In the genomic region with DNA sequence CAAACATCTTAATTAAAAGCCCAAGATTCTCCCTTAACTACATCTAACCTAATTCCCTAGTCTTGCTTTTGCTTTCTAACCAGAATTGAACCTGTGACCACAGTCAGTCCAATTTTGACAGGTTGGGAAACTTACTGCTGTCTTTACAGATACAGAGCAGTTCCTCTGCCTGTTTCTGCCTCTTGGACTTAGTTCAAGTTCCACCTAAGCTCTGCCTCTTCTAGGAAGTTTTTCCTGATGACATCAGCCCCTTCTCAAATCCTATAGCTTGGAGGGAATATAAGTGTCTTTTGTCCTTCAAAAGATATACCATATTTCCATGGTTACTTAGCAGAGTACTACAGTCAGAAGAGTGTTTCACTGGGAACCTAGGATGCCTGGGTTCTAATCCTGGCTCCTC, we compare ENCODE assay signal across 21 cellular contexts. TPM values are rescaled to one million over a fixed set of nuclear protein-coding genes. Genes with fewer than 3 reads are reported as not detected.
A peak's percentile ranks its signal among the peaks of the same experiment; 100 is the strongest.
DNase-seq lines count a peak whose midpoint lies in the region; ATAC-seq, FAIRE-seq and TF ChIP-seq lines count a peak whose summit lies in the region.
"Had no signal": no experiment of that assay in that cellular context is flagged by ENCODE, and none has a peak within 500 bp of the region (broad histone marks: within the 10 kb centered on the region; RNA-seq: fewer than 3 reads in every experiment).

No MANE protein-coding gene starts in this region.

- no peaks in the 10 kb centered on the region for H3K9me2 ChIP-seq in GM23338 (ENCODE audit: insufficient read depth)

- H2BK20ac ChIP-seq in H1 (ENCODE audit: low read length) = no peak overlapping the region

- no peaks in the 10 kb centered on the region; the same call in 1 of the 2 replicates for H3K23me2 ChIP-seq in H1 (ENCODE audit: low read depth, low read length)

- no peak overlapping the region for H2BK15ac ChIP-seq in H1 (ENCODE audit: low read length)

- ATAC-seq in GM23338 (no peak), GM21737 (IDR thresholded peaks at IDR 0.05; ENCODE audit: unreplicated experiment) (no peak)

- H3K4me3 Mint-ChIP-seq in GM23338 = no peak overlapping the region
- H3K4me3 Mint-ChIP-seq in nephron = peak overlapping the region in 1 of 3 experiments; percentile 31
- H3K4me3 Mint-ChIP-seq: CD4-positive, alpha-beta memory T cell; H9; HFFc6 had no signal

- H3K9ac ChIP-seq in H1 (replicated peaks in 1 of 4; ENCODE audit: extremely low read depth in 1 of 4, low read depth in 3 of 4, low read length in 3 of 4) (no peak overlapping the region), smooth muscle cell (ENCODE audit: low read depth) (no peak overlapping the region)

- H3K36me3 Mint-ChIP-seq in GM23338 (ENCODE audit: low read depth) (no peaks in the 10 kb centered on the region), nephron (ENCODE audit: low read depth) (no peaks in the 10 kb centered on the region)
- H3K36me3 Mint-ChIP-seq: CD4-positive, alpha-beta memory T cell had no signal

- H4K20me1 ChIP-seq in GM23338 (replicated peaks; ENCODE audit: insufficient read depth) (peaks cover 12% of the 10 kb centered on the region; the same call in 1 of the 2 replicates), H1 (replicated peaks in 1 of 2; ENCODE audit: control insufficient read depth in 1 of 2, insufficient read depth in 2 of 2, low read length in 2 of 2) (no peaks in the 10 kb centered on the region), smooth muscle cell (ENCODE audit: low read depth) (no peaks in the 10 kb centered on the region)

- H4K91ac ChIP-seq in H1 (replicated peaks; ENCODE audit: insufficient read length, low read length) = no peak overlapping the region

- H3K9me3 Mint-ChIP-seq in GM23338 (no peaks in the 10 kb centered on the region), nephron (no peaks in the 10 kb centered on the region)
- H3K9me3 Mint-ChIP-seq: H9 had no signal

- H3K27ac Mint-ChIP-seq in GM23338 (no peak overlapping the region), nephron (peak overlapping the region; percentile 30 to 91 (median 33))
- H3K27ac Mint-ChIP-seq: H9, HFFc6 had no signal

- FAIRE-seq in H1 (lab: Jason Lieb, UNC) = no peak
- FAIRE-seq: GM12891, GM18507 had no signal

- CTCF ChIA-PET in H1 (lab: Charles Lee; ENCODE audit: partially characterized antibody) = interaction anchor here (0.9 to 1.6 kb wide), 2 partner anchors 13 to 28 kb away, joined by 3 to 5 read pairs; no protein-coding TSS in a partner anchor

- H3K27ac ChIP-seq in GM23338 (ENCODE audit: low read depth) (no peak overlapping the region), SJCRH30 (peak overlapping the region; percentile 32), H1 (ENCODE audit: low read depth, low read length) (no peak overlapping the region), smooth muscle cell (ENCODE audit: low read depth) (no peak overlapping the region)

- H3K56ac ChIP-seq in H1 (replicated peaks; ENCODE audit: insufficient read length, low read depth, low read length) = no peak overlapping the region

- H3K27me3 ChIP-seq in GM23338 (ENCODE audit: insufficient read depth) (no peaks in the 10 kb centered on the region), SJCRH30 (no peaks in the 10 kb centered on the region), H1 (replicated peaks in 1 of 4; ENCODE audit: control insufficient read depth in 3 of 4, extremely low read depth in 1 of 4, insufficient read depth in 3 of 4, low read length in 3 of 4) (no peaks in the 10 kb centered on the region), smooth muscle cell (ENCODE audit: low read depth) (no peaks in the 10 kb centered on the region)

- H2BK5ac ChIP-seq in H1 (ENCODE audit: low read depth, low read length) = no peak overlapping the region

- no peak overlapping the region for H3K14ac ChIP-seq in H1 (ENCODE audit: insufficient read length)

- H3K4me1 ChIP-seq in GM23338 (ENCODE audit: insufficient read depth) = peaks cover 66% of the 10 kb centered on the region
- H3K4me1 ChIP-seq in SJCRH30 = peaks cover 20% of the 10 kb centered on the region
- H3K4me1 ChIP-seq in H1 (replicated peaks in 1 of 4; ENCODE audit: control insufficient read depth in 3 of 4, insufficient read depth in 4 of 4, low read length in 3 of 4) = peaks cover 6 to 28% (median 15%) of the 10 kb centered on the region in 4 experiments
- H3K4me1 ChIP-seq in smooth muscle cell (ENCODE audit: low read depth) = peaks cover 12% of the 10 kb centered on the region

- no peak for TF ChIP-seq CTCF in GM23338 (conservative IDR thresholded peaks at IDR 0.05; ENCODE audit: low read depth in 2 of 2)
- no peak for TF ChIP-seq CTCF in H1 (IDR thresholded peaks at IDR 0.05; ENCODE audit: control extremely low read depth in 1 of 3, insufficient read depth in 1 of 3, low read depth in 1 of 3, low read length in 3 of 3)
- TF ChIP-seq CTCF in nephron (IDR thresholded peaks at IDR 0.05; ENCODE audit: unreplicated experiment in 3 of 3) = no peak
- no peak for TF ChIP-seq CTCF in smooth muscle cell (IDR thresholded peaks at IDR 0.05; ENCODE audit: borderline replicate concordance, insufficient read depth, poor library complexity, severe bottlenecking)

- TF ChIP-seq POLR2A in H1 (IDR thresholded peaks at IDR 0.05; ENCODE audit: control extremely low read depth in 1 of 2, low read depth in 2 of 2, low read length in 2 of 2) = no peak

- H3K9me3 ChIP-seq in SJCRH30 (replicated peaks) (no peaks in the 10 kb centered on the region), H1 (ENCODE audit: insufficient read depth in 2 of 2, low read depth in 1 of 2, low read length in 1 of 2) (no peaks in the 10 kb centered on the region), smooth muscle cell (replicated peaks; ENCODE audit: low read depth) (no peaks in the 10 kb centered on the region)

- no peak for DNase-seq in GM23338 (ENCODE audit: low spot score)
- DNase-seq in SJCRH30 = peak; percentile 51 to 83
- DNase-seq in H1 (ENCODE audit: low read depth in 1 of 2, low spot score in 2 of 2) = no peak
- DNase-seq in smooth muscle cell (lab: John Stamatoyannopoulos, UW; ENCODE audit: unreplicated experiment) = no peak
- DNase-seq: Calu3; CD4-positive, alpha-beta memory T cell; COR-L47; DMS153; DMS79 treated with DMSO at 0.1 percent for 48 hours; GF-D8; H9; HFFc6 had no signal

- POLR2A ChIA-PET in H1 (lab: Charles Lee; ENCODE audit: partially characterized antibody) = no interaction called here

- H2BK120ac ChIP-seq in H1 (replicated peaks; ENCODE audit: low read depth, low read length) = no peak overlapping the region

- H3K36me3 ChIP-seq in GM23338 (ENCODE audit: insufficient read depth) (no peaks in the 10 kb centered on the region), SJCRH30 (no peaks in the 10 kb centered on the region), H1 (ENCODE audit: control insufficient read depth in 2 of 4, insufficient read depth in 4 of 4, low read length in 3 of 4) (no peaks in the 10 kb centered on the region), smooth muscle cell (ENCODE audit: low read depth) (no peaks in the 10 kb centered on the region)

- H2AK5ac ChIP-seq in H1 (ENCODE audit: low read depth, low read length) = no peak overlapping the region

- peak overlapping the region; percentile 39; the same call in 1 of the 2 replicates for H2BK12ac ChIP-seq in H1 (ENCODE audit: low read depth, low read length)

- no peak overlapping the region for H4K8ac ChIP-seq in H1 (ENCODE audit: extremely low read depth, insufficient read depth, low read length)

- no peak for TF ChIP-seq EP300 in H1 (IDR thresholded peaks at IDR 0.05; ENCODE audit: borderline replicate concordance in 1 of 2, low read depth in 2 of 2, low read length in 2 of 2)

- peaks cover 46% of the 10 kb centered on the region for H3K79me2 ChIP-seq in GM23338 (replicated peaks; ENCODE audit: insufficient read depth)
- peaks cover 0 to 26% of the 10 kb centered on the region in 2 experiments; a peak in 1 of 4 replicates for H3K79me2 ChIP-seq in H1 (ENCODE audit: control insufficient read depth in 1 of 2, insufficient read depth in 2 of 2, low read length in 2 of 2)
- H3K79me2 ChIP-seq in smooth muscle cell (ENCODE audit: low read depth) = no peaks in the 10 kb centered on the region

- H2AFZ ChIP-seq in GM23338 (no peak overlapping the region), H1 (ENCODE audit: low read length) (no peak overlapping the region), smooth muscle cell (ENCODE audit: low read depth) (no peak overlapping the region)

- H3K27me3 Mint-ChIP-seq in GM23338 (ENCODE audit: insufficient read depth, low read depth, poor library complexity) (peaks cover 5% of the 10 kb centered on the region), nephron (ENCODE audit: low read depth) (no peaks in the 10 kb centered on the region)
- H3K27me3 Mint-ChIP-seq: CD4-positive, alpha-beta memory T cell had no signal

- H3K4me1 Mint-ChIP-seq in GM23338 (peaks cover 61% of the 10 kb centered on the region), nephron (peaks cover 43% of the 10 kb centered on the region)
- H3K4me1 Mint-ChIP-seq: CD4-positive, alpha-beta memory T cell had no signal

- H3K23ac ChIP-seq in H1 (ENCODE audit: insufficient read length) = no peak overlapping the region

- TF ChIP-seq RAD21 in H1 (IDR thresholded peaks at IDR 0.05 in 1 of 2, conservative IDR thresholded peaks at IDR 0.05 in 1 of 2; ENCODE audit: low read depth in 2 of 2, low read length in 2 of 2) = no peak

- H4K5ac ChIP-seq in H1 (ENCODE audit: insufficient read length, low read depth, low read length) = no peak overlapping the region

- H3K4me3 ChIP-seq in GM23338 (no peak overlapping the region), SJCRH30 (no peak overlapping the region), H1 (ENCODE audit: extremely low read depth in 1 of 4, insufficient read depth in 2 of 4, low read depth in 3 of 4, low read length in 4 of 4) (no peak overlapping the region), smooth muscle cell (no peak overlapping the region)

- H3K79me1 ChIP-seq in H1 (ENCODE audit: low read depth, low read length) = no peaks in the 10 kb centered on the region; the same call in 1 of the 2 replicates

- H3K4me2 ChIP-seq in GM23338 (peak overlapping the region; percentile 48; the same call in 1 of the 2 replicates), H1 (ENCODE audit: insufficient read depth in 1 of 2, low read depth in 2 of 2, low read length in 2 of 2) (no peak overlapping the region), smooth muscle cell (no peak overlapping the region)

- H3F3A ChIP-seq in GM23338 (replicated peaks; ENCODE audit: low read depth) = 0 out of 2 replicates have a peak, but pooled peaks cover 4% of the 10 kb centered on the region
- H3F3A ChIP-seq in smooth muscle cell (ENCODE audit: low read depth) = no peaks in the 10 kb centered on the region

- H3K18ac ChIP-seq in H1 (ENCODE audit: extremely low read depth, low read length) = no peak overlapping the region

- no peak overlapping the region for H3K4ac ChIP-seq in H1 (replicated peaks; ENCODE audit: insufficient read length, low read depth, low read length)

RNA-seq across cellular contexts. Expression of a gene that starts 31.7 kb away (rescaled TPM):
- 26.8 and 33.5 TPM in 2 replicates for total RNA-seq in GM23338 (2014; rRNA removed; shearing (Covaris generic))
- 11.8 and 13.4 TPM in 2 replicates for polyA plus RNA-seq in GM23338 (2016; fragmentation: Nextera tagmentation; extraction: Ambion mirVana)
- 42.7 and 44.4 TPM in 2 replicates for total RNA-seq in SJCRH30 (2014; rRNA removed; shearing (Covaris generic))
- total RNA-seq in H1 (2021; fragmentation: NEBNext Ultra II Directional; extraction: Animal tissue kit (Norgen Biotek cat#: 25700)) = 20.3 and 20.5 TPM in 2 replicates
- 19.3 and 19.5 TPM in 2 replicates for polyA plus RNA-seq in H1 (2011; rRNA removed)
- 15.0 TPM for polyA plus RNA-seq in H1 (2011; cell fraction: cytosol; rRNA removed)
- polyA plus RNA-seq in H1 (2011; cell fraction: nucleus; rRNA removed) = 22.6 TPM
- 16.9 to 20.4 TPM (median 18.7 TPM) in 4 replicates for polyA plus RNA-seq in H1 (2012, experiment 1 of 2)
- polyA plus RNA-seq in H1 (2012, experiment 2 of 2) = 6.2 TPM
- polyA plus RNA-seq in H1 (2013, experiment 1 of 2) = 24.9 TPM
- 28.3 TPM for polyA plus RNA-seq in H1 (2013, experiment 2 of 2)
- polyA minus RNA-seq in H1 (2011; rRNA and poly(A)+ RNA removed) = 26.5 and 27.0 TPM in 2 replicates
- polyA minus RNA-seq in H1 (2011; cell fraction: cytosol; rRNA and poly(A)+ RNA removed) = 16.6 TPM
- 46.0 TPM for polyA minus RNA-seq in H1 (2011; cell fraction: nucleus; rRNA and poly(A)+ RNA removed)
- 0.45 and 0.54 TPM in 2 replicates for total RNA-seq in smooth muscle cell
- polyA plus RNA-seq in smooth muscle cell = 0.19 TPM in 1 of 2 replicates, not detected in the other
- total RNA-seq: A172; A673; Calu3; CD4-positive, alpha-beta memory T cell; Daoy; G401; H4; HFFc6 had no signal
- polyA plus RNA-seq: CD4-positive, alpha-beta memory T cell had no signal

Comparison
In these comparisons a context has a peak if more than half of its experiments do, and no peak if none do; other contexts are left out.
1. DNase-seq: peak in SJCRH30 (2 of 2); none in GM23338 (single experiment), H1 (0 of 2) and smooth muscle cell (single experiment).
2. RNA of a gene that starts 31.7 kb away (total RNA-seq): 42.7 to 44.4 TPM in SJCRH30, 26.8 to 33.5 TPM in GM23338 and 20.3 to 20.5 TPM in H1; 0.45 to 0.54 TPM in smooth muscle cell; every median in the first group is over 10 times any median in the second.